11 cellular contexts compared by ENCODE assay signal in the genomic region with DNA sequence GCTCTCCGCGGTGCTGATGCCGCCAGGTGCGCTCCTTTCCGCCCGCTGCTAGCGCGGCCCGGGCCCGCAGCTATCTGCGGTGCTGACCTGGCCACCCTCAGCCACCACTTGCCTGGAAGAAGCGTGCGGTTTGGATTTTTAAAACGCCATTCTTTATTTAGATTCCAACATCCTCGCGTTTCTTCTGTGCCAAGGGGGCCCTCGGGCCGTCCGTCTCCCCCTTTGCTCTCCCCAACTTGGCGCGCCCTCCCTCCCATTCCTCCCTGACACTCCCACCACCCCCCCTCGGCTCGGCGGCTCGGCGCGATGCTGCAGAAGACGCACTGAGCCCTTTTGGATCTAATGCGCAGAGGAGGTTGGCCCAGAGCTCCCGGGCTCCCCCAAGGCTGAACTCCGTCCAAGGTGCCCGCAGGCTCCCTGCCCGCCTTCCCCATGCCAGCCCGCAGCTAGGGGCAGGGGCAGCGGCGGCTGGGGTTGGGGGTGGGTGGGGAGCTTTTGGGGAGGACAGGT. TPM values are rescaled to one million over a fixed set of nuclear protein-coding genes. Genes with fewer than 3 reads are reported as not detected.
DNase-seq lines count a peak whose midpoint lies in the region; ATAC-seq and TF ChIP-seq lines count a peak whose summit lies in the region.
"Had no signal": no experiment of that assay in that cellular context is flagged by ENCODE, and none has a peak within 500 bp of the region (broad histone marks: within the 10 kb centered on the region; RNA-seq: fewer than 3 reads in every experiment).

A gene (plus strand): TSS at position 331 of the 510 bp plus-strand sequence. CDS start 192 bp downstream, outside the sequence.

- H3K4me3 Mint-ChIP-seq in CD4-positive, CD25-positive, alpha-beta regulatory T cell, result peak within 1 kb of the TSS in 3 of 4 donors; percentile 71 to 80 (median 80)
- peak within 1 kb of the TSS; percentile 88 for H3K4me3 Mint-ChIP-seq in neural progenitor cell

- H3K36me3 ChIP-seq in CD4-positive, CD25-positive, alpha-beta regulatory T cell (ENCODE audit: control insufficient read depth, insufficient read depth, low read length), result no peaks in the 10 kb centered on the region
- H3K36me3 ChIP-seq in duodenal mucosa (ENCODE audit: control insufficient read depth in 1 of 2, insufficient read depth in 2 of 2, low read length in 2 of 2), result no peaks in the 10 kb centered on the region
- no peaks in the 10 kb centered on the region for H3K36me3 ChIP-seq in neural progenitor cell
- H3K36me3 ChIP-seq: prostate gland, transverse colon had no signal

- ATAC-seq in CD4-positive, CD25-positive, alpha-beta regulatory T cell (ENCODE audit: low read depth in 2 of 2), result no peak
- ATAC-seq in GM18511 (IDR thresholded peaks at IDR 0.05; ENCODE audit: unreplicated experiment), result no peak
- ATAC-seq in HG02678 (IDR thresholded peaks at IDR 0.05; ENCODE audit: unreplicated experiment), result no peak
- ATAC-seq in GM19328 (IDR thresholded peaks at IDR 0.05; ENCODE audit: unreplicated experiment), result no peak
- no peak for ATAC-seq in HG03457 (IDR thresholded peaks at IDR 0.05; ENCODE audit: unreplicated experiment)

- H2AFZ ChIP-seq in neural progenitor cell (replicated peaks), result no peak within 1 kb of the TSS

- no peaks in the 10 kb centered on the region for H3K79me2 ChIP-seq in neural progenitor cell (ENCODE audit: low read depth)

- H4K20me1 ChIP-seq in neural progenitor cell (ENCODE audit: low read depth), result peaks cover 93% of the 10 kb centered on the region

- DNase-seq in CD4-positive, CD25-positive, alpha-beta regulatory T cell, result no peak
- DNase-seq in NB4 (ENCODE audit: low read depth) (no peak), neural progenitor cell (ENCODE audit: low spot score) (no peak)
- DNase-seq: NCI-H1436 had no signal

- H3F3A ChIP-seq in neural progenitor cell (ENCODE audit: low read depth), result peaks cover 17% of the 10 kb centered on the region

- H3K27ac ChIP-seq in CD4-positive, CD25-positive, alpha-beta regulatory T cell (ENCODE audit: insufficient read depth, low read length, poor library complexity, severe bottlenecking), result no peak within 1 kb of the TSS
- H3K27ac ChIP-seq in duodenal mucosa (ENCODE audit: low read depth, low read length), result no peak within 1 kb of the TSS
- no peak within 1 kb of the TSS for H3K27ac ChIP-seq in neural progenitor cell
- H3K27ac ChIP-seq: prostate gland, transverse colon had no signal

- H3K9ac ChIP-seq in duodenal mucosa (ENCODE audit: low read depth in 1 of 2, low read length in 2 of 2) (no peak within 1 kb of the TSS), neural progenitor cell (no peak within 1 kb of the TSS)

- H3K4me1 ChIP-seq in CD4-positive, CD25-positive, alpha-beta regulatory T cell (ENCODE audit: control insufficient read depth, insufficient read depth, low read length, poor library complexity, severe bottlenecking), result peaks cover 11% of the 10 kb centered on the region
- peaks cover 0 to 3% of the 10 kb centered on the region in 2 donors for H3K4me1 ChIP-seq in duodenal mucosa (ENCODE audit: control insufficient read depth in 1 of 2, insufficient read depth in 2 of 2, low read length in 2 of 2)
- H3K4me1 ChIP-seq in neural progenitor cell, result peaks cover 23% of the 10 kb centered on the region
- H3K4me1 ChIP-seq: prostate gland had no signal

- no peaks in the 10 kb centered on the region for H3K36me3 Mint-ChIP-seq in CD4-positive, CD25-positive, alpha-beta regulatory T cell
- H3K36me3 Mint-ChIP-seq in neural progenitor cell, result peaks cover 3% of the 10 kb centered on the region

- H3K4me3 ChIP-seq in CD4-positive, CD25-positive, alpha-beta regulatory T cell (ENCODE audit: low read depth, low read length), result peak within 1 kb of the TSS; percentile 18
- peak within 1 kb of the TSS; percentile 21 for H3K4me3 ChIP-seq in NB4 (ENCODE audit: low read depth, low read length)
- H3K4me3 ChIP-seq in duodenal mucosa (ENCODE audit: low read depth in 1 of 2, low read length in 2 of 2), result peak within 1 kb of the TSS; percentile 57 to 62
- peak within 1 kb of the TSS; percentile 38 for H3K4me3 ChIP-seq in neural progenitor cell

- H3K27ac Mint-ChIP-seq in CD4-positive, CD25-positive, alpha-beta regulatory T cell, result peak within 1 kb of the TSS in 1 of 3 donors; percentile 93
- H3K27ac Mint-ChIP-seq in neural progenitor cell, result no peak within 1 kb of the TSS

- peak within 1 kb of the TSS; percentile 73 for H3K4me2 ChIP-seq in neural progenitor cell

- H3K9me3 ChIP-seq in CD4-positive, CD25-positive, alpha-beta regulatory T cell (ENCODE audit: control insufficient read depth in 2 of 2, low read length in 2 of 2), result peaks cover 0 to 2% of the 10 kb centered on the region in 2 experiments
- H3K9me3 ChIP-seq in duodenal mucosa (ENCODE audit: control insufficient read depth in 1 of 2, low read length in 2 of 2), result no peaks in the 10 kb centered on the region
- H3K9me3 ChIP-seq in neural progenitor cell (ENCODE audit: low read depth), result no peaks in the 10 kb centered on the region
- H3K9me3 ChIP-seq: prostate gland, transverse colon had no signal

- TF ChIP-seq CTCF in NB4 (IDR thresholded peaks at IDR 0.05; ENCODE audit: low read depth, low read length), result no peak
- TF ChIP-seq CTCF in neural progenitor cell (IDR thresholded peaks at IDR 0.05), result no peak

- H3K27me3 Mint-ChIP-seq in CD4-positive, CD25-positive, alpha-beta regulatory T cell, result peaks cover 85% of the 10 kb centered on the region
- peaks cover 85% of the 10 kb centered on the region for H3K27me3 Mint-ChIP-seq in neural progenitor cell (ENCODE audit: insufficient read depth, low read depth)

- TF ChIP-seq POLR2A in NB4 (IDR thresholded peaks at IDR 0.05; ENCODE audit: extremely low read depth, insufficient read length), result no peak

- peaks cover 0 to 12% (median 7%) of the 10 kb centered on the region in 4 donors for H3K4me1 Mint-ChIP-seq in CD4-positive, CD25-positive, alpha-beta regulatory T cell
- peaks cover 32% of the 10 kb centered on the region for H3K4me1 Mint-ChIP-seq in neural progenitor cell

- peaks cover 42% of the 10 kb centered on the region for H3K27me3 ChIP-seq in CD4-positive, CD25-positive, alpha-beta regulatory T cell (ENCODE audit: control insufficient read depth, insufficient read depth, low read length)
- H3K27me3 ChIP-seq in duodenal mucosa (ENCODE audit: control insufficient read depth in 1 of 2, insufficient read depth in 2 of 2, low read length in 2 of 2) (peaks cover 83 to 84% of the 10 kb centered on the region in 2 donors), neural progenitor cell (peaks cover 100% of the 10 kb centered on the region)

- peaks cover 0 to 12% (median 0%) of the 10 kb centered on the region in 7 donors for H3K9me3 Mint-ChIP-seq in CD4-positive, CD25-positive, alpha-beta regulatory T cell
- peaks cover 3% of the 10 kb centered on the region for H3K9me3 Mint-ChIP-seq in neural progenitor cell

RNA-seq across cellular contexts. Expression of the gene that starts here (rescaled TPM):
- not detected for total RNA-seq in CD4-positive, CD25-positive, alpha-beta regulatory T cell
- not detected for polyA plus RNA-seq in CD4-positive, CD25-positive, alpha-beta regulatory T cell
- total RNA-seq in neural progenitor cell (ENCODE audit: low replicate concordance), result 1.0 and 3.1 TPM in 2 replicates
- total RNA-seq: prostate gland, transverse colon had no signal
